ENCODE assay signal across 9 cellular contexts in the genomic region with DNA sequence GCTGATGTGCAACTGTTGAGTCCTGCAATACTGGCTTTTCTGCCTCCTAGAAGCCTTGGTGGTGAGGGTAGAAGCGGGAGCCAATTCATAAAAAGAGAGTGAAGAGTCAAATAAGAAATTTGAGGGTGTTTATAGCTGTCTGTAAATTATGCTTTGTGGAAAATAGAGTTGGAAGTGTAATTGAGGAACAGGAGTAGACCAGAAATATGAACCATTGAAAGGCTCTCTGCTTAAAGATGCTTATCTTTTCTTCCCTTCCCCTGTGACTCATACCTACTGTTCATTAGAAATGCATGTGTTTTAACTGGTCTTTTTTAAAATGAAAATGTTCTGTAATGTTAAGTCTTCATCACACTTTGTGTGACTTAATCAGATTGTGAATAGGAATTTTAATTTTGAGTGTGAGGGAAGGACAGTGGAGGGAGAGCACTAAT.
A peak's percentile ranks its signal among the peaks of the same experiment; 100 is the strongest.
DNase-seq lines count a peak whose midpoint lies in the region; ATAC-seq and TF ChIP-seq lines count a peak whose summit lies in the region.
"Had no signal": no experiment of that assay in that cellular context is flagged by ENCODE, and none has a peak within 500 bp of the region (broad histone marks: within the 10 kb centered on the region; RNA-seq: fewer than 3 reads in every experiment).

No MANE protein-coding gene starts in this region.

- H3K9me3 ChIP-seq in PC-3 (ENCODE audit: low read length) (no peaks in the 10 kb centered on the region), skeletal muscle satellite cell (replicated peaks; ENCODE audit: low read length) (no peaks in the 10 kb centered on the region)

- ATAC-seq in activated CD4-positive, alpha-beta T cell treated with anti-CD3 and anti-CD28 coated beads for 36 hours, result peak; percentile 52
- ATAC-seq in PC-3 (peak; percentile 80), GM19455 (IDR thresholded peaks at IDR 0.05; ENCODE audit: unreplicated experiment) (no peak), GM21360 (IDR thresholded peaks at IDR 0.05; ENCODE audit: unreplicated experiment) (no peak)

- H3K4me3 ChIP-seq in PC-3 (ENCODE audit: low read length), result no peak overlapping the region
- H3K4me3 ChIP-seq in skeletal muscle satellite cell (ENCODE audit: low read length), result no peak overlapping the region

- no peaks in the 10 kb centered on the region for H3K27me3 Mint-ChIP-seq in activated CD4-positive, alpha-beta T cell treated with anti-CD3 and anti-CD28 coated beads for 36 hours
- no peaks in the 10 kb centered on the region for H3K27me3 Mint-ChIP-seq in chondrocyte (ENCODE audit: low read depth)

- H3K9ac ChIP-seq in PC-3 (ENCODE audit: low read length) (no peak overlapping the region), skeletal muscle satellite cell (ENCODE audit: low read depth, low read length) (no peak overlapping the region)

- H3K4me1 Mint-ChIP-seq in activated CD4-positive, alpha-beta T cell treated with anti-CD3 and anti-CD28 coated beads for 36 hours, result peaks cover 54% of the 10 kb centered on the region
- H3K4me1 Mint-ChIP-seq in chondrocyte (ENCODE audit: low read depth), result peaks cover 41% of the 10 kb centered on the region

- H3K4me1 ChIP-seq in PC-3 (ENCODE audit: insufficient read depth, low read length) (peaks cover 27% of the 10 kb centered on the region), skeletal muscle satellite cell (ENCODE audit: control insufficient read depth, insufficient read depth, low read length) (peaks cover 28% of the 10 kb centered on the region)

- H3K27ac Mint-ChIP-seq in activated CD4-positive, alpha-beta T cell treated with anti-CD3 and anti-CD28 coated beads for 36 hours, result peak overlapping the region; percentile 74
- peak overlapping the region; percentile 72 for H3K27ac Mint-ChIP-seq in chondrocyte (ENCODE audit: unreplicated experiment)

- H3K79me2 ChIP-seq in PC-3 (ENCODE audit: low read length), result no peaks in the 10 kb centered on the region

- no peak for TF ChIP-seq CTCF in PC-3 (conservative IDR thresholded peaks at IDR 0.05; ENCODE audit: low read depth, low read length)
- no peak for TF ChIP-seq CTCF in chondrocyte (IDR thresholded peaks at IDR 0.05)

- CTCF ChIA-PET in activated CD4-positive, alpha-beta T cell treated with anti-CD3 and anti-CD28 coated beads for 36 hours (lab: Charles Lee), result interaction anchor here (1.5 kb wide), 1 partner anchor 15 kb away, joined by 3 read pairs; no protein-coding TSS in a partner anchor
- CTCF ChIA-PET in PC-3 (lab: Charles Lee), result no interaction called here

- H3K36me3 ChIP-seq in PC-3 (ENCODE audit: low read depth, low read length) (no peaks in the 10 kb centered on the region), skeletal muscle satellite cell (ENCODE audit: insufficient read depth, low read length) (no peaks in the 10 kb centered on the region)

- H3K27me3 ChIP-seq in PC-3 (ENCODE audit: low read length) (no peaks in the 10 kb centered on the region), skeletal muscle satellite cell (ENCODE audit: control insufficient read depth, insufficient read depth, low read length) (no peaks in the 10 kb centered on the region)

- peaks cover 5% of the 10 kb centered on the region for H3F3A ChIP-seq in PC-3 (ENCODE audit: low read length, unreplicated experiment)

- no peaks in the 10 kb centered on the region for H4K20me1 ChIP-seq in PC-3 (ENCODE audit: low read length)

- peaks cover 6% of the 10 kb centered on the region for H3K9me3 Mint-ChIP-seq in activated CD4-positive, alpha-beta T cell treated with anti-CD3 and anti-CD28 coated beads for 36 hours (ENCODE audit: low read depth)
- peaks cover 10% of the 10 kb centered on the region for H3K9me3 Mint-ChIP-seq in chondrocyte (ENCODE audit: low read depth)

- no peak for DNase-seq in activated CD4-positive, alpha-beta T cell treated with anti-CD3 and anti-CD28 coated beads for 36 hours
- no peak for DNase-seq in activated CD4-positive, alpha-beta T cell treated with anti-CD3 and anti-CD28 coated beads, Interleukin-2, amount 50 U/mL, for 1 hour
- DNase-seq in PC-3 (peak; percentile 44), chondrocyte (ENCODE audit: low spot score) (no peak), DMS53 treated with DMSO at 0.1 percent for 48 hours (lab: John Stamatoyannopoulos, UW; ENCODE audit: unreplicated experiment) (no peak)
- DNase-seq: activated gamma-delta T cell had no signal

- H2AFZ ChIP-seq in PC-3 (ENCODE audit: low read length), result no peak overlapping the region

- BruUV-seq in PC-3 (replicated peaks; lab: Mats Ljungman, UMichigan), result no TSS peak

- peak overlapping the region; percentile 45; the same call in 1 of the 2 replicates for H3K4me2 ChIP-seq in PC-3 (ENCODE audit: low read length)
- peak overlapping the region; percentile 17 for H3K4me2 ChIP-seq in skeletal muscle satellite cell (ENCODE audit: low read length)

- H3K9me2 ChIP-seq in PC-3 (replicated peaks; ENCODE audit: low read length), result no peaks in the 10 kb centered on the region

- H3K36me3 Mint-ChIP-seq in activated CD4-positive, alpha-beta T cell treated with anti-CD3 and anti-CD28 coated beads for 36 hours (ENCODE audit: low read depth), result peaks cover 35% of the 10 kb centered on the region
- peaks cover 11% of the 10 kb centered on the region for H3K36me3 Mint-ChIP-seq in chondrocyte (ENCODE audit: low read depth)

- POLR2A ChIA-PET in activated CD4-positive, alpha-beta T cell treated with anti-CD3 and anti-CD28 coated beads for 36 hours (lab: Charles Lee), result no interaction called here
- POLR2A ChIA-PET in PC-3 (lab: Charles Lee; ENCODE audit: unreplicated experiment), result no interaction called here

- 0 out of 2 replicates have a peak overlapping the region, but pooled peaks have one; percentile 24 for H3K27ac ChIP-seq in PC-3 (ENCODE audit: low read length)

- H3K4me3 Mint-ChIP-seq in activated CD4-positive, alpha-beta T cell treated with anti-CD3 and anti-CD28 coated beads for 36 hours, result no peak overlapping the region
- H3K4me3 Mint-ChIP-seq in chondrocyte (ENCODE audit: unreplicated experiment), result no peak overlapping the region

- intact Hi-C loops in activated CD4-positive, alpha-beta T cell treated with anti-CD3 and anti-CD28 coated beads for 36 hours (cut with DNase I, micrococcal nuclease), result loop anchor here in 1 of 2 experiments (1.0 to 2.0 kb wide), 3 partner anchors 13 to 90 kb away; no protein-coding TSS in a partner anchor
- intact Hi-C loops in PC-3 (cut with micrococcal nuclease), result no loop called here

Comparison
In these comparisons a context has a peak if more than half of its experiments do, and no peak if none do; other contexts are left out.
1. ATAC-seq: peak in activated CD4-positive, alpha-beta T cell treated with anti-CD3 and anti-CD28 coated beads for 36 hours (single experiment) and PC-3 (single experiment); none in GM19455 (single experiment) and GM21360 (single experiment).